In genomic region chr18:11114653-11115052, GRCh38 we compare ENCODE assay signal across 1 cellular context.
TF ChIP-seq lines count a peak whose summit lies in the region.

No MANE protein-coding gene starts in this region.

TF ChIP-seq in HepG2, 621 proteins besides CTCF, POLR2A, EP300 and RAD21 (continued from another document and continues in another):
- TF ChIP-seq, protein P1, sequence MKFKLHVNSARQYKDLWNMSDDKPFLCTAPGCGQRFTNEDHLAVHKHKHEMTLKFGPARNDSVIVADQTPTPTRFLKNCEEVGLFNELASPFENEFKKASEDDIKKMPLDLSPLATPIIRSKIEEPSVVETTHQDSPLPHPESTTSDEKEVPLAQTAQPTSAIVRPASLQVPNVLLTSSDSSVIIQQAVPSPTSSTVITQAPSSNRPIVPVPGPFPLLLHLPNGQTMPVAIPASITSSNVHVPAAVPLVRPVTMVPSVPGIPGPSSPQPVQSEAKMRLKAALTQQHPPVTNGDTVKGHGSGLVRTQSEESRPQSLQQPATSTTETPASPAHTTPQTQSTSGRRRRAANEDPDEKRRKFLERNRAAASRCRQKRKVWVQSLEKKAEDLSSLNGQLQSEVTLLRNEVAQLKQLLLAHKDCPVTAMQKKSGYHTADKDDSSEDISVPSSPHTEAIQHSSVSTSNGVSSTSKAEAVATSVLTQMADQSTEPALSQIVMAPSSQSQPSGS (CRISPR knock-in tag; IDR thresholded peaks at IDR 0.05), result no peak
- TF ChIP-seq RXRB (CRISPR knock-in tag; IDR thresholded peaks at IDR 0.05; ENCODE audit: borderline replicate concordance) (no peak), ASH2L (IDR thresholded peaks at IDR 0.05; ENCODE audit: insufficient read length, low read depth, low read length) (peak; percentile 22), CCDC6 (CRISPR knock-in tag; IDR thresholded peaks at IDR 0.05) (no peak), RFX3 (CRISPR knock-in tag; IDR thresholded peaks at IDR 0.05) (no peak), ZNF20 (CRISPR knock-in tag; IDR thresholded peaks at IDR 0.05) (no peak), ZNF33B (CRISPR knock-in tag; IDR thresholded peaks at IDR 0.05) (no peak), ZNF709 (CRISPR knock-in tag; IDR thresholded peaks at IDR 0.05) (no peak), FOSL1 (CRISPR knock-in tag; IDR thresholded peaks at IDR 0.05; ENCODE audit: borderline replicate concordance) (peak; percentile 51; the same call in 1 of the 2 replicates), ZFP36L1 (CRISPR knock-in tag; IDR thresholded peaks at IDR 0.05) (no peak), KLF15 (CRISPR knock-in tag; IDR thresholded peaks at IDR 0.05; ENCODE audit: borderline replicate concordance) (no peak), MTA3 (CRISPR knock-in tag; IDR thresholded peaks at IDR 0.05) (no peak), TARDBP (CRISPR knock-in tag; IDR thresholded peaks at IDR 0.05) (no peak), SOX13 (IDR thresholded peaks at IDR 0.05) (no peak), SOX13 (CRISPR knock-in tag; conservative IDR thresholded peaks at IDR 0.05 in 1 of 2, IDR thresholded peaks at IDR 0.05 in 1 of 2) (peak in 1 of 2 experiments; percentile 57; a peak in 1 of 4 replicates), ZNF460 (CRISPR knock-in tag; IDR thresholded peaks at IDR 0.05; ENCODE audit: borderline replicate concordance) (0 out of 2 replicates have a peak, but pooled peaks have one; percentile 5), HDAC6 (IDR thresholded peaks at IDR 0.05; ENCODE audit: low read depth, low read length) (no peak), ZNF101 (CRISPR knock-in tag; IDR thresholded peaks at IDR 0.05; ENCODE audit: borderline replicate concordance, low read depth) (no peak), AKNA (CRISPR knock-in tag; IDR thresholded peaks at IDR 0.05; ENCODE audit: borderline replicate concordance) (no peak), PRDM4 (CRISPR knock-in tag; IDR thresholded peaks at IDR 0.05; ENCODE audit: borderline replicate concordance) (no peak), NCOA2 (CRISPR knock-in tag; IDR thresholded peaks at IDR 0.05) (0 out of 2 replicates have a peak, but pooled peaks have one; percentile 16), THRA (CRISPR knock-in tag; IDR thresholded peaks at IDR 0.05; ENCODE audit: borderline replicate concordance) (no peak), GATAD2A (CRISPR knock-in tag; IDR thresholded peaks at IDR 0.05) (peak; percentile 36; the same call in 1 of the 2 replicates), KDM2A (CRISPR knock-in tag; IDR thresholded peaks at IDR 0.05; ENCODE audit: borderline replicate concordance, low read depth) (no peak), ZNF674 (CRISPR knock-in tag; IDR thresholded peaks at IDR 0.05; ENCODE audit: low read depth) (no peak), SOX5 (CRISPR knock-in tag; IDR thresholded peaks at IDR 0.05; ENCODE audit: borderline replicate concordance) (peak; percentile 41; the same call in 1 of the 2 replicates), MATR3 (CRISPR knock-in tag; IDR thresholded peaks at IDR 0.05) (no peak), KLF16 (CRISPR knock-in tag; IDR thresholded peaks at IDR 0.05) (no peak), ZNF501 (CRISPR knock-in tag; IDR thresholded peaks at IDR 0.05) (no peak), GATA4 (IDR thresholded peaks at IDR 0.05; ENCODE audit: borderline replicate concordance, low read depth) (0 out of 2 replicates have a peak, but pooled peaks have one; percentile 17), AHDC1 (CRISPR knock-in tag; IDR thresholded peaks at IDR 0.05; ENCODE audit: borderline replicate concordance) (peak; percentile 36; the same call in 1 of the 2 replicates), ELF1 (CRISPR knock-in tag; IDR thresholded peaks at IDR 0.05) (no peak), ZNF644 (CRISPR knock-in tag; IDR thresholded peaks at IDR 0.05; ENCODE audit: low read depth) (no peak)
- TF ChIP-seq, protein P2, sequence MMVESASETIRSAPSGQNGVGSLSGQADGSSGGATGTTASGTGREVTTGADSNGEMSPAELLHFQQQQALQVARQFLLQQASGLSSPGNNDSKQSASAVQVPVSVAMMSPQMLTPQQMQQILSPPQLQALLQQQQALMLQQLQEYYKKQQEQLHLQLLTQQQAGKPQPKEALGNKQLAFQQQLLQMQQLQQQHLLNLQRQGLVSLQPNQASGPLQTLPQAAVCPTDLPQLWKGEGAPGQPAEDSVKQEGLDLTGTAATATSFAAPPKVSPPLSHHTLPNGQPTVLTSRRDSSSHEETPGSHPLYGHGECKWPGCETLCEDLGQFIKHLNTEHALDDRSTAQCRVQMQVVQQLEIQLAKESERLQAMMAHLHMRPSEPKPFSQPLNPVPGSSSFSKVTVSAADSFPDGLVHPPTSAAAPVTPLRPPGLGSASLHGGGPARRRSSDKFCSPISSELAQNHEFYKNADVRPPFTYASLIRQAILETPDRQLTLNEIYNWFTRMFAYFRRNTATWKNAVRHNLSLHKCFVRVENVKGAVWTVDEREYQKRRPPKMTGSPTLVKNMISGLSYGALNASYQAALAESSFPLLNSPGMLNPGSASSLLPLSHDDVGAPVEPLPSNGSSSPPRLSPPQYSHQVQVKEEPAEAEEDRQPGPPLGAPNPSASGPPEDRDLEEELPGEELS (CRISPR knock-in tag; IDR thresholded peaks at IDR 0.05), result peak; percentile 49; the same call in 1 of the 2 replicates
- TF ChIP-seq, protein P3, sequence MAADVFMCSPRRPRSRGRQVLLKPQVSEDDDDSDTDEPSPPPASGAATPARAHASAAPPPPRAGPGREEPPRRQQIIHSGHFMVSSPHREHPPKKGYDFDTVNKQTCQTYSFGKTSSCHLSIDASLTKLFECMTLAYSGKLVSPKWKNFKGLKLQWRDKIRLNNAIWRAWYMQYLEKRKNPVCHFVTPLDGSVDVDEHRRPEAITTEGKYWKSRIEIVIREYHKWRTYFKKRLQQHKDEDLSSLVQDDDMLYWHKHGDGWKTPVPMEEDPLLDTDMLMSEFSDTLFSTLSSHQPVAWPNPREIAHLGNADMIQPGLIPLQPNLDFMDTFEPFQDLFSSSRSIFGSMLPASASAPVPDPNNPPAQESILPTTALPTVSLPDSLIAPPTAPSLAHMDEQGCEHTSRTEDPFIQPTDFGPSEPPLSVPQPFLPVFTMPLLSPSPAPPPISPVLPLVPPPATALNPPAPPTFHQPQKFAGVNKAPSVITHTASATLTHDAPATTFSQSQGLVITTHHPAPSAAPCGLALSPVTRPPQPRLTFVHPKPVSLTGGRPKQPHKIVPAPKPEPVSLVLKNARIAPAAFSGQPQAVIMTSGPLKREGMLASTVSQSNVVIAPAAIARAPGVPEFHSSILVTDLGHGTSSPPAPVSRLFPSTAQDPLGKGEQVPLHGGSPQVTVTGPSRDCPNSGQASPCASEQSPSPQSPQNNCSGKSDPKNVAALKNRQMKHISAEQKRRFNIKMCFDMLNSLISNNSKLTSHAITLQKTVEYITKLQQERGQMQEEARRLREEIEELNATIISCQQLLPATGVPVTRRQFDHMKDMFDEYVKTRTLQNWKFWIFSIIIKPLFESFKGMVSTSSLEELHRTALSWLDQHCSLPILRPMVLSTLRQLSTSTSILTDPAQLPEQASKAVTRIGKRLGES (CRISPR knock-in tag; IDR thresholded peaks at IDR 0.05; ENCODE audit: borderline replicate concordance), result no peak
